27 cellular contexts compared by ENCODE assay signal in the genomic region with DNA sequence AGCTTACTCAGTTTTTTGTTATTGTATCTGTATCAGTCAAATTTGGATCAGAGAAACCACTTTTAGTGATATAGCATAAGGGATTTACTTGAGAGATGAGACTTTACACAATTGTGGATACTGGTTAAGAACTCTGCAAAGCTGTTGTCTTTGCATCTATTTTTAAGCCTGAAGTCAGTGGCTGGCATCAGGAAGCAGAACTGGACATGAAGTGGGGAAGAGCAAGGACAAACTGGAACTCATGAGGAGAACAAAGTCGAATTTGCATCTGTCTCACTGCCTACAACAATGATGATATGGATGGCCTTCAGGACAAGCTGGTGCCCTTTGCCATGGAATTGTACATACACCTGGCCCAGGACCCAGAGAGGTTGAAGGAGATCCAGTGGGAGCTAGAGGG.
"Had no signal": no experiment of that assay in that cellular context is flagged by ENCODE, and none has a peak within 500 bp of the region (broad histone marks: within the 10 kb centered on the region; RNA-seq: fewer than 3 reads in every experiment).

No MANE protein-coding gene starts in this region.

- DNase-seq: colonic mucosa; effector CD8-positive, alpha-beta T cell; endodermal cell; foreskin fibroblast; hypothalamus; immature natural killer cell; kidney glomerular epithelial cell; left colon; mucosa of descending colon; naive thymus-derived CD4-positive, alpha-beta T cell; nucleus accumbens; ovary; sigmoid colon; stimulated activated CD4-positive, alpha-beta T cell treated with anti-CD3 and anti-CD28 coated beads, Interleukin-2, amount 100 ng/mL, for 24 hours; stimulated activated CD4-positive, alpha-beta T cell treated with anti-CD3 and anti-CD28 coated beads, Interleukin-4, amount 100 ng/mL, for 24 hours; stimulated activated naive CD4-positive, alpha-beta T cell treated with Interleukin-2 at 50 U/mL for 16 hours; stomach; thyroid gland had no signal

- H3K4me3 Mint-ChIP-seq: central memory CD8-positive, alpha-beta T cell; dendritic cell treated with granulocyte-macrophage colony-stimulating factor and Interleukin-4, amounts not matched to agents 40 ng/mL and 50 ng/mL, for 4 days; endodermal cell; immature natural killer cell; memory B cell; naive thymus-derived CD4-positive, alpha-beta T cell; nephron; neural progenitor cell; stimulated activated effector memory CD8-positive, alpha-beta T cell treated with anti-CD3 and anti-CD28 coated beads, Interleukin-12 subunit alpha, Interleukin-12 subunit beta, amount 100 ng/mL, for 72 hours; type B pancreatic cell had no signal

- H3K4me1 Mint-ChIP-seq: central memory CD8-positive, alpha-beta T cell; endodermal cell; immature natural killer cell; memory B cell; naive thymus-derived CD4-positive, alpha-beta T cell; nephron; neural progenitor cell; stimulated activated effector memory CD8-positive, alpha-beta T cell treated with anti-CD3 and anti-CD28 coated beads, Interleukin-12 subunit alpha, Interleukin-12 subunit beta, amount 100 ng/mL, for 72 hours had no signal

- H3K9me3 Mint-ChIP-seq: central memory CD8-positive, alpha-beta T cell; dendritic cell treated with granulocyte-macrophage colony-stimulating factor and Interleukin-4, amounts not matched to agents 40 ng/mL and 50 ng/mL, for 4 days; endodermal cell; immature natural killer cell; memory B cell; naive thymus-derived CD4-positive, alpha-beta T cell; nephron; neural progenitor cell; stimulated activated effector memory CD8-positive, alpha-beta T cell treated with anti-CD3 and anti-CD28 coated beads, Interleukin-12 subunit alpha, Interleukin-12 subunit beta, amount 100 ng/mL, for 72 hours; type B pancreatic cell had no signal

- H3K27ac Mint-ChIP-seq: dendritic cell treated with granulocyte-macrophage colony-stimulating factor and Interleukin-4, amounts not matched to agents 40 ng/mL and 50 ng/mL, for 4 days; endodermal cell; immature natural killer cell; memory B cell; naive thymus-derived CD4-positive, alpha-beta T cell; nephron; neural progenitor cell; stimulated activated effector memory CD8-positive, alpha-beta T cell treated with anti-CD3 and anti-CD28 coated beads, Interleukin-12 subunit alpha, Interleukin-12 subunit beta, amount 100 ng/mL, for 72 hours; type B pancreatic cell had no signal

- ATAC-seq: esophagus mucosa; gastroesophageal sphincter; left colon; mucosa of descending colon; naive thymus-derived CD4-positive, alpha-beta T cell; stimulated activated effector memory CD8-positive, alpha-beta T cell treated with anti-CD3 and anti-CD28 coated beads, Interleukin-12 subunit alpha, Interleukin-12 subunit beta, amount 100 ng/mL, for 72 hours had no signal

- H3K36me3 Mint-ChIP-seq: immature natural killer cell; memory B cell; neural progenitor cell; stimulated activated effector memory CD8-positive, alpha-beta T cell treated with anti-CD3 and anti-CD28 coated beads, Interleukin-12 subunit alpha, Interleukin-12 subunit beta, amount 100 ng/mL, for 72 hours; type B pancreatic cell had no signal
